Comparison of ENCODE assay signal across 22 cellular contexts in the genomic region with DNA sequence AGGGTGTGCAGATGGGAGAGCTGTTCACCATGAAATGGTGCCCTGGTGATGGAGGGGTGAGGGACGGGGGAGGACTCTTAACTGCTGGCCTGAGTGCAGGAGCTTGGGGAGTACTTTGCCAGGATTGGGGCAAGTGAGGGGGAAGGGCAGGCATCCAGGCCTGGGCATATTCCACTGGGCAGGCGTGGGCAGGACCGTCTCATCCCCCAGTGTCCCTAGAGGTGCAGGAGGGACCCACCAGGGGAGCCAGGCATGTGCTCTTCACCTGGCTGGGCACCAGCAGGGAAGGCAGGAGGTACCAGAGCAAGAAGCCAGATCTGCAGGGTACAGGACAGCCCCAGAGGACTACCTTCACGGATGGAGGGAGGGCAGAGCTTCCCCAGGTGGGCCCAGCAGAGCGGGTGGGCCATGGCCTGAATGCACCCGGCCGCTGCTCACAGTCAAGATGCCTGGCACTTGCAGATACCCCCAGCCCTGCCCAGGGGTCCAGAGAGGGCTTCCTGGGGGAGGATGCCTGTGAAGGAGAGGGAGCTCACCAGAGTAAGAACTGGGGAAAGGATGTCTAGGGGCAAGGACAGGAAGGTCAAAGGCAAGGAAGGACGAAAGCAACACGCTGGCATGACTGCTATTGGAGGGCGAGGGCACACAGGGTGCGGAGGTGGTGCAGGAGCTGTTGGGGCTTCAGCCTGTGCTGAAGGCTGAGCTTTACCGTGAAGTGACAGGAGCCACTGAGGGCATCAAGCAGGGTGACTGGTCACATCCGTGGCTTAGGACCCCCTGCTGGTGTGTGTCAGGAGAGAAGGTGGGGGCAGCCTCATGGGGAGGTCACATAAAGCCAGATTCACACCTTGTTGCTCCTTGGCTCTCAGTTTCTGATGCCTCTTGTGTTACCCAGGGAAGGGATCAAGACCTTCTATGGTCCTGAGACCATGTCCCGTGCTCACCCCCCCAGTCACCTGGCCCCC.
"Had no signal": no experiment of that assay in that cellular context is flagged by ENCODE, and none has a peak within 500 bp of the region (broad histone marks: within the 10 kb centered on the region; RNA-seq: fewer than 3 reads in every experiment).

No MANE protein-coding gene starts in this region.

- H3K36me3 ChIP-seq: esophagus squamous epithelium, neural progenitor cell, pancreas, right lobe of liver, upper lobe of left lung had no signal

- H3K9me3 ChIP-seq: body of pancreas, pancreas, right lobe of liver, testis, upper lobe of left lung had no signal

- H3K4me3 ChIP-seq: body of pancreas, esophagus squamous epithelium, neural progenitor cell, pancreas, right lobe of liver, SK-N-MC, smooth muscle cell, testis, upper lobe of left lung had no signal

- ATAC-seq: activated T-cell treated with anti-CD3 and anti-CD28 coated beads, Interleukin-2, amount 50 U/mL, for 72 hours; body of pancreas; effector memory CD8-positive, alpha-beta T cell; left colon; pancreas; right lobe of liver; stimulated activated effector memory CD8-positive, alpha-beta T cell treated with anti-CD3 and anti-CD28 coated beads, Interleukin-12 subunit alpha, Interleukin-12 subunit beta, amount 100 ng/mL, for 72 hours; T-cell had no signal

- H3K4me1 Mint-ChIP-seq: activated CD4-positive, alpha-beta T cell treated with anti-CD3 and anti-CD28 coated beads, Interleukin-2, amount 10 ng/mL, durations not matched to agents 24 days and 14 days; neural progenitor cell; stimulated activated effector memory CD8-positive, alpha-beta T cell treated with anti-CD3 and anti-CD28 coated beads, Interleukin-12 subunit alpha, Interleukin-12 subunit beta, amount 100 ng/mL, for 72 hours; T-cell had no signal

- DNase-seq: activated CD4-positive, alpha-beta T cell treated with anti-CD3 and anti-CD28 coated beads, Interleukin-2, amount 10 ng/mL, durations not matched to agents 24 days and 14 days; activated CD8-positive, alpha-beta memory T cell treated with anti-CD3 and anti-CD28 coated beads, Interleukin-2, amount 50 U/mL, for 4 hours; activated gamma-delta T cell treated with Interleukin-2 at 50 U/mL for 16 hours; activated T-cell treated with anti-CD3 and anti-CD28 coated beads, Interleukin-2, amount 50 U/mL, for 72 hours; body of pancreas; caudate nucleus; effector memory CD8-positive, alpha-beta T cell; esophagus squamous epithelium; left colon; mammary epithelial cell; midbrain; stimulated activated CD4-positive, alpha-beta T cell treated with anti-CD3 and anti-CD28 coated beads, Interleukin-4, amount 100 ng/mL, for 24 hours; T-cell; T-helper 9 cell; testis had no signal

- H3K27ac Mint-ChIP-seq: activated CD4-positive, alpha-beta T cell treated with anti-CD3 and anti-CD28 coated beads, Interleukin-2, amount 10 ng/mL, durations not matched to agents 24 days and 14 days; activated T-cell treated with anti-CD3 and anti-CD28 coated beads, Interleukin-2, amount 50 U/mL, for 72 hours; neural progenitor cell; stimulated activated effector memory CD8-positive, alpha-beta T cell treated with anti-CD3 and anti-CD28 coated beads, Interleukin-12 subunit alpha, Interleukin-12 subunit beta, amount 100 ng/mL, for 72 hours; T-cell had no signal

- H2AFZ ChIP-seq: neural progenitor cell had no signal

- H3K27me3 ChIP-seq: neural progenitor cell, testis had no signal

- H3K4me3 Mint-ChIP-seq: activated CD4-positive, alpha-beta T cell treated with anti-CD3 and anti-CD28 coated beads, Interleukin-2, amount 10 ng/mL, durations not matched to agents 24 days and 14 days; activated T-cell treated with anti-CD3 and anti-CD28 coated beads, Interleukin-2, amount 50 U/mL, for 72 hours; effector memory CD8-positive, alpha-beta T cell; neural progenitor cell; stimulated activated effector memory CD8-positive, alpha-beta T cell treated with anti-CD3 and anti-CD28 coated beads, Interleukin-12 subunit alpha, Interleukin-12 subunit beta, amount 100 ng/mL, for 72 hours; T-cell had no signal

- H3K4me2 ChIP-seq: neural progenitor cell, smooth muscle cell had no signal

- H3K9me3 Mint-ChIP-seq: stimulated activated effector memory CD8-positive, alpha-beta T cell treated with anti-CD3 and anti-CD28 coated beads, Interleukin-12 subunit alpha, Interleukin-12 subunit beta, amount 100 ng/mL, for 72 hours had no signal

- H3K9ac ChIP-seq: neural progenitor cell had no signal

- H3K4me1 ChIP-seq: neural progenitor cell, pancreas, right lobe of liver had no signal

- H3K27ac ChIP-seq: body of pancreas, esophagus squamous epithelium, neural progenitor cell, pancreas, right lobe of liver, SK-N-MC, testis, upper lobe of left lung had no signal

- H3K36me3 Mint-ChIP-seq: neural progenitor cell; stimulated activated effector memory CD8-positive, alpha-beta T cell treated with anti-CD3 and anti-CD28 coated beads, Interleukin-12 subunit alpha, Interleukin-12 subunit beta, amount 100 ng/mL, for 72 hours; T-cell had no signal
